ENCODE assay signal across 1 cellular context in the genomic region with DNA sequence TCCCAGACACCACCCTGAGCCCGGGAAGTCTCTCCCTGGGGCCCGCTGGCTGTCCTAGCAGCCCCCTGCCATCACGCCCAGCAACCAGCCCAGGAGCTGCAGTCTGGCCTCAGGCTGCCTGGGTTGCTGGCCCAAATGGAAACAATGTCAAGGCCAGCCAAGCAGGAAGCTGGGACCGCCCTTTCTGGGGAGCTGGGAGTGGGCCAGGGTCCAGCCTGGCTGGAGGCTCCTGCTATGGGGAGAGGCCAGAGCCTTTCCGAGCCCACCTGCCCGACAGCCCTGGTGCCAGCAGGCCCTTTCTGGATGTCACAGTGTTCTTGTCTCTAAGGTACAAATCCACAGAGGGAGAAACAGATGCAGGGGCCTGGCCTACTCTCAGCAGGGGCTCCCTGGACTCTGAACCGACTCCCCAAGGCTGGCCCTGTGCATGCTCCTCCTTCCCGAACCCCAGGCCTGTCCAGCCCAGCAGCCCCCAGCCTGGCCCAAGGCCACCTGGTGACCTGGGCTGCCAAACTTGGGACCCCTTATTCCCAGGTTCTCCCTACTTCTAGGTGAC.
A peak's percentile ranks its signal among the peaks of the same experiment; 100 is the strongest.
TF ChIP-seq lines count a peak whose summit lies in the region.

No MANE protein-coding gene starts in this region.

TF ChIP-seq in HepG2, 621 proteins besides CTCF, POLR2A, EP300 and RAD21 (continued from another document):
- TF ChIP-seq, protein P1, sequence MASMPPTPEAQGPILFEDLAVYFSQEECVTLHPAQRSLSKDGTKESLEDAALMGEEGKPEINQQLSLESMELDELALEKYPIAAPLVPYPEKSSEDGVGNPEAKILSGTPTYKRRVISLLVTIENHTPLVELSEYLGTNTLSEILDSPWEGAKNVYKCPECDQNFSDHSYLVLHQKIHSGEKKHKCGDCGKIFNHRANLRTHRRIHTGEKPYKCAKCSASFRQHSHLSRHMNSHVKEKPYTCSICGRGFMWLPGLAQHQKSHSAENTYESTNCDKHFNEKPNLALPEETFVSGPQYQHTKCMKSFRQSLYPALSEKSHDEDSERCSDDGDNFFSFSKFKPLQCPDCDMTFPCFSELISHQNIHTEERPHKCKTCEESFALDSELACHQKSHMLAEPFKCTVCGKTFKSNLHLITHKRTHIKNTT (CRISPR knock-in tag; IDR thresholded peaks at IDR 0.05): no peak
- peak; percentile 17; the same call in 1 of the 2 replicates for TF ChIP-seq ELF3 (CRISPR knock-in tag; IDR thresholded peaks at IDR 0.05)
- 0 out of 2 replicates have a peak, but pooled peaks have one; percentile 24 for TF ChIP-seq TBX2 (CRISPR knock-in tag; IDR thresholded peaks at IDR 0.05; ENCODE audit: borderline replicate concordance)
- peak; percentile 34; the same call in 1 of the 2 replicates for TF ChIP-seq ZBTB7B (CRISPR knock-in tag; IDR thresholded peaks at IDR 0.05)
- TF ChIP-seq, protein P2, sequence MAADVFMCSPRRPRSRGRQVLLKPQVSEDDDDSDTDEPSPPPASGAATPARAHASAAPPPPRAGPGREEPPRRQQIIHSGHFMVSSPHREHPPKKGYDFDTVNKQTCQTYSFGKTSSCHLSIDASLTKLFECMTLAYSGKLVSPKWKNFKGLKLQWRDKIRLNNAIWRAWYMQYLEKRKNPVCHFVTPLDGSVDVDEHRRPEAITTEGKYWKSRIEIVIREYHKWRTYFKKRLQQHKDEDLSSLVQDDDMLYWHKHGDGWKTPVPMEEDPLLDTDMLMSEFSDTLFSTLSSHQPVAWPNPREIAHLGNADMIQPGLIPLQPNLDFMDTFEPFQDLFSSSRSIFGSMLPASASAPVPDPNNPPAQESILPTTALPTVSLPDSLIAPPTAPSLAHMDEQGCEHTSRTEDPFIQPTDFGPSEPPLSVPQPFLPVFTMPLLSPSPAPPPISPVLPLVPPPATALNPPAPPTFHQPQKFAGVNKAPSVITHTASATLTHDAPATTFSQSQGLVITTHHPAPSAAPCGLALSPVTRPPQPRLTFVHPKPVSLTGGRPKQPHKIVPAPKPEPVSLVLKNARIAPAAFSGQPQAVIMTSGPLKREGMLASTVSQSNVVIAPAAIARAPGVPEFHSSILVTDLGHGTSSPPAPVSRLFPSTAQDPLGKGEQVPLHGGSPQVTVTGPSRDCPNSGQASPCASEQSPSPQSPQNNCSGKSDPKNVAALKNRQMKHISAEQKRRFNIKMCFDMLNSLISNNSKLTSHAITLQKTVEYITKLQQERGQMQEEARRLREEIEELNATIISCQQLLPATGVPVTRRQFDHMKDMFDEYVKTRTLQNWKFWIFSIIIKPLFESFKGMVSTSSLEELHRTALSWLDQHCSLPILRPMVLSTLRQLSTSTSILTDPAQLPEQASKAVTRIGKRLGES (CRISPR knock-in tag; IDR thresholded peaks at IDR 0.05; ENCODE audit: borderline replicate concordance): no peak
- TF ChIP-seq, protein P3, sequence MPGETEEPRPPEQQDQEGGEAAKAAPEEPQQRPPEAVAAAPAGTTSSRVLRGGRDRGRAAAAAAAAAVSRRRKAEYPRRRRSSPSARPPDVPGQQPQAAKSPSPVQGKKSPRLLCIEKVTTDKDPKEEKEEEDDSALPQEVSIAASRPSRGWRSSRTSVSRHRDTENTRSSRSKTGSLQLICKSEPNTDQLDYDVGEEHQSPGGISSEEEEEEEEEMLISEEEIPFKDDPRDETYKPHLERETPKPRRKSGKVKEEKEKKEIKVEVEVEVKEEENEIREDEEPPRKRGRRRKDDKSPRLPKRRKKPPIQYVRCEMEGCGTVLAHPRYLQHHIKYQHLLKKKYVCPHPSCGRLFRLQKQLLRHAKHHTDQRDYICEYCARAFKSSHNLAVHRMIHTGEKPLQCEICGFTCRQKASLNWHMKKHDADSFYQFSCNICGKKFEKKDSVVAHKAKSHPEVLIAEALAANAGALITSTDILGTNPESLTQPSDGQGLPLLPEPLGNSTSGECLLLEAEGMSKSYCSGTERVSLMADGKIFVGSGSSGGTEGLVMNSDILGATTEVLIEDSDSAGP (CRISPR knock-in tag; IDR thresholded peaks at IDR 0.05; ENCODE audit: borderline replicate concordance): peak; percentile 23; the same call in 1 of the 2 replicates
- TF ChIP-seq KAT8 (CRISPR knock-in tag; IDR thresholded peaks at IDR 0.05): no peak
- TF ChIP-seq, protein P4, sequence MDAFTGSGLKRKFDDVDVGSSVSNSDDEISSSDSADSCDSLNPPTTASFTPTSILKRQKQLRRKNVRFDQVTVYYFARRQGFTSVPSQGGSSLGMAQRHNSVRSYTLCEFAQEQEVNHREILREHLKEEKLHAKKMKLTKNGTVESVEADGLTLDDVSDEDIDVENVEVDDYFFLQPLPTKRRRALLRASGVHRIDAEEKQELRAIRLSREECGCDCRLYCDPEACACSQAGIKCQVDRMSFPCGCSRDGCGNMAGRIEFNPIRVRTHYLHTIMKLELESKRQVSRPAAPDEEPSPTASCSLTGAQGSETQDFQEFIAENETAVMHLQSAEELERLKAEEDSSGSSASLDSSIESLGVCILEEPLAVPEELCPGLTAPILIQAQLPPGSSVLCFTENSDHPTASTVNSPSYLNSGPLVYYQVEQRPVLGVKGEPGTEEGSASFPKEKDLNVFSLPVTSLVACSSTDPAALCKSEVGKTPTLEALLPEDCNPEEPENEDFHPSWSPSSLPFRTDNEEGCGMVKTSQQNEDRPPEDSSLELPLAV (CRISPR knock-in tag; conservative IDR thresholded peaks at IDR 0.05; ENCODE audit: low read depth): no peak
- no peak for TF ChIP-seq RELA (CRISPR knock-in tag; IDR thresholded peaks at IDR 0.05)
- TF ChIP-seq ZSCAN20 (CRISPR knock-in tag; IDR thresholded peaks at IDR 0.05; ENCODE audit: borderline replicate concordance): no peak
- TF ChIP-seq, protein P5, sequence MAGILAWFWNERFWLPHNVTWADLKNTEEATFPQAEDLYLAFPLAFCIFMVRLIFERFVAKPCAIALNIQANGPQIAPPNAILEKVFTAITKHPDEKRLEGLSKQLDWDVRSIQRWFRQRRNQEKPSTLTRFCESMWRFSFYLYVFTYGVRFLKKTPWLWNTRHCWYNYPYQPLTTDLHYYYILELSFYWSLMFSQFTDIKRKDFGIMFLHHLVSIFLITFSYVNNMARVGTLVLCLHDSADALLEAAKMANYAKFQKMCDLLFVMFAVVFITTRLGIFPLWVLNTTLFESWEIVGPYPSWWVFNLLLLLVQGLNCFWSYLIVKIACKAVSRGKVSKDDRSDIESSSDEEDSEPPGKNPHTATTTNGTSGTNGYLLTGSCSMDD (CRISPR knock-in tag; IDR thresholded peaks at IDR 0.05): no peak
- TF ChIP-seq, protein P6, sequence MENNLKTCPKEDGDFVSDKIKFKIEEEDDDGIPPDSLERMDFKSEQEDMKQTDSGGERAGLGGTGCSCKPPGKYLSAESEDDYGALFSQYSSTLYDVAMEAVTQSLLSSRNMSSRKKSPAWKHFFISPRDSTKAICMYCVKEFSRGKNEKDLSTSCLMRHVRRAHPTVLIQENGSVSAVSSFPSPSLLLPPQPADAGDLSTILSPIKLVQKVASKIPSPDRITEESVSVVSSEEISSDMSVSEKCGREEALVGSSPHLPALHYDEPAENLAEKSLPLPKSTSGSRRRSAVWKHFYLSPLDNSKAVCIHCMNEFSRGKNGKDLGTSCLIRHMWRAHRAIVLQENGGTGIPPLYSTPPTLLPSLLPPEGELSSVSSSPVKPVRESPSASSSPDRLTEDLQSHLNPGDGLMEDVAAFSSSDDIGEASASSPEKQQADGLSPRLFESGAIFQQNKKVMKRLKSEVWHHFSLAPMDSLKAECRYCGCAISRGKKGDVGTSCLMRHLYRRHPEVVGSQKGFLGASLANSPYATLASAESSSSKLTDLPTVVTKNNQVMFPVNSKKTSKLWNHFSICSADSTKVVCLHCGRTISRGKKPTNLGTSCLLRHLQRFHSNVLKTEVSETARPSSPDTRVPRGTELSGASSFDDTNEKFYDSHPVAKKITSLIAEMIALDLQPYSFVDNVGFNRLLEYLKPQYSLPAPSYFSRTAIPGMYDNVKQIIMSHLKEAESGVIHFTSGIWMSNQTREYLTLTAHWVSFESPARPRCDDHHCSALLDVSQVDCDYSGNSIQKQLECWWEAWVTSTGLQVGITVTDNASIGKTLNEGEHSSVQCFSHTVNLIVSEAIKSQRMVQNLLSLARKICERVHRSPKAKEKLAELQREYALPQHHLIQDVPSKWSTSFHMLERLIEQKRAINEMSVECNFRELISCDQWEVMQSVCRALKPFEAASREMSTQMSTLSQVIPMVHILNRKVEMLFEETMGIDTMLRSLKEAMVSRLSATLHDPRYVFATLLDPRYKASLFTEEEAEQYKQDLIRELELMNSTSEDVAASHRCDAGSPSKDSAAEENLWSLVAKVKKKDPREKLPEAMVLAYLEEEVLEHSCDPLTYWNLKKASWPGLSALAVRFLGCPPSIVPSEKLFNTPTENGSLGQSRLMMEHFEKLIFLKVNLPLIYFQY (CRISPR knock-in tag; IDR thresholded peaks at IDR 0.05; ENCODE audit: borderline replicate concordance): peak; percentile 73; the same call in 1 of the 2 replicates
- TF ChIP-seq PHF20 (CRISPR knock-in tag; IDR thresholded peaks at IDR 0.05): no peak
- no peak for TF ChIP-seq HNRNPL (IDR thresholded peaks at IDR 0.05; ENCODE audit: low read depth, low read length)
- TF ChIP-seq SOX6 (IDR thresholded peaks at IDR 0.05): no peak
- TF ChIP-seq SOX6 (CRISPR knock-in tag; IDR thresholded peaks at IDR 0.05): no peak
- no peak for TF ChIP-seq MZF1 (CRISPR knock-in tag; IDR thresholded peaks at IDR 0.05; ENCODE audit: borderline replicate concordance)
- TF ChIP-seq ESRRA (CRISPR knock-in tag; IDR thresholded peaks at IDR 0.05; ENCODE audit: low read depth): no peak
- peak; percentile 44; the same call in 1 of the 2 replicates for TF ChIP-seq ZFX (CRISPR knock-in tag; IDR thresholded peaks at IDR 0.05; ENCODE audit: low read depth)
